Comparison of ENCODE assay signal across 30 cellular contexts in genomic region chr5:155625897-155626543, GRCh38.
"Had no signal": no experiment of that assay in that cellular context is flagged by ENCODE, and none has a peak within 500 bp of the region (broad histone marks: within the 10 kb centered on the region; RNA-seq: fewer than 3 reads in every experiment).

No MANE protein-coding gene starts in this region.

- H3K4me3 ChIP-seq: ascending aorta, breast epithelium, cardiac muscle cell, coronary artery, dorsolateral prefrontal cortex had no signal

- ATAC-seq: activated CD4-positive, alpha-beta T cell treated with anti-CD3 and anti-CD28 coated beads for 36 hours; activated CD8-positive, alpha-beta memory T cell treated with anti-CD3 and anti-CD28 coated beads, Interleukin-2, amount 10 ng/mL, durations not matched to agents 7 days and 5 days; activated CD8-positive, alpha-beta T cell treated with anti-CD3 and anti-CD28 coated beads, Interleukin-2, amount 10 ng/mL, durations not matched to agents 7 days and 5 days; activated naive CD4-positive, alpha-beta T cell treated with anti-CD3 and anti-CD28 coated beads, Interleukin-2, amount 50 U/mL, for 72 hours; esophagus mucosa; T-helper 17 cell had no signal

- FAIRE-seq: frontal cortex had no signal

- H3K9me3 ChIP-seq: ascending aorta, breast epithelium had no signal

- H3K4me1 ChIP-seq: ascending aorta, breast epithelium had no signal

- DNase-seq: activated CD4-positive, alpha-beta memory T cell treated with anti-CD3 and anti-CD28 coated beads for 36 hours; activated CD4-positive, alpha-beta T cell treated with anti-CD3 and anti-CD28 coated beads for 36 hours; activated CD4-positive, alpha-beta T cell treated with anti-CD3 and anti-CD28 coated beads, Interleukin-2, amount 10 ng/mL, durations not matched to agents 24 days and 14 days; activated CD4-positive, CD25-positive, alpha-beta regulatory T cell; activated CD4-positive, CD25-positive, alpha-beta regulatory T cell treated with anti-CD3 and anti-CD28 coated beads, Interleukin-2, amount 50 U/mL, for 72 hours; activated CD8-positive, alpha-beta memory T cell treated with anti-CD3 and anti-CD28 coated beads, Interleukin-2, amount 10 ng/mL, durations not matched to agents 7 days and 5 days; activated CD8-positive, alpha-beta memory T cell treated with anti-CD3 and anti-CD28 coated beads, Interleukin-2, amount 50 U/mL, for 4 hours; activated CD8-positive, alpha-beta T cell treated with anti-CD3 and anti-CD28 coated beads, Interleukin-2, amount 10 ng/mL, durations not matched to agents 7 days and 5 days; activated effector memory CD4-positive, alpha-beta T cell treated with anti-CD3 and anti-CD28 coated beads, Interleukin-2, amount 50 U/mL, for 16 hours; activated naive CD4-positive, alpha-beta T cell; activated naive CD4-positive, alpha-beta T cell treated with anti-CD3 and anti-CD28 coated beads, Interleukin-2, amount 10 ng/mL, durations not matched to agents 7 days and 5 days; activated naive CD8-positive, alpha-beta T cell treated with anti-CD3 and anti-CD28 coated beads, Interleukin-2, amount 10 ng/mL, durations not matched to agents 7 days and 5 days; activated T-cell treated with anti-CD3 and anti-CD28 coated beads, Interleukin-2, amount 50 U/mL, for 1 hour; activated T-cell treated with anti-CD3 and anti-CD28 coated beads, Interleukin-2, amount 50 U/mL, for 48 hours; central memory CD4-positive, alpha-beta T cell; cerebellar nuclear complex; dorsolateral prefrontal cortex; effector memory CD4-positive, alpha-beta T cell; endodermal cell; foreskin fibroblast; T-helper 1 cell; T-helper 17 cell; T1000 had no signal

- H3K27ac ChIP-seq: ascending aorta, breast epithelium, cardiac muscle cell, coronary artery, dorsolateral prefrontal cortex had no signal

- H3K36me3 ChIP-seq: ascending aorta, breast epithelium, cardiac muscle cell had no signal

- H3K27me3 ChIP-seq: ascending aorta, breast epithelium, cardiac muscle cell had no signal
